8 cellular contexts compared by ENCODE assay signal in genomic region chr19:40819479-40820234, GRCh38. TPM values are rescaled to one million over a fixed set of nuclear protein-coding genes. Genes with fewer than 3 reads are reported as not detected.
DNase-seq lines count a peak whose midpoint lies in the region; ATAC-seq and TF ChIP-seq lines count a peak whose summit lies in the region.
"Not testable (repeated sequence)": the region's sequence is repeated elsewhere in the genome, so short reads cannot be mapped to it uniquely, and the experiment has no call there.

No MANE protein-coding gene starts in this region.

- CTCF ChIA-PET in HEK293 (lab: Yijun Ruan, JAX) (interaction anchor here (0.6 to 7.8 kb wide), 46 partner anchors 8 to 380 kb away, joined by 3 to 77 read pairs (median 4); partner anchors contain the start of genes EGLN2, MIA and RAB4B), WTC11 (lab: Charles Lee) (interaction anchor here (0.7 to 3.5 kb wide), 20 partner anchors 8 to 444 kb away, joined by 3 to 36 read pairs (median 4); partner anchors contain the start of genes COQ8B, HNRNPUL1 and ITPKC)

- TF ChIP-seq CTCF in HEK293 (tag by site-specific recombination; IDR thresholded peaks at IDR 0.05) (peak; percentile 67), WTC11 (IDR thresholded peaks at IDR 0.05) (peak; percentile 80), ascending aorta (IDR thresholded peaks at IDR 0.05) (peak; percentile 76 to 82 (median 79)), foreskin fibroblast (IDR thresholded peaks at IDR 0.05; ENCODE audit: low read depth, low read length) (peak; percentile 57)

- not testable (repeated sequence) for H3K4me3 ChIP-seq in BLaER1; HEK293 (ENCODE audit: low read depth, low read length); ascending aorta; foreskin fibroblast (ENCODE audit: low read depth in 1 of 2, low read length in 2 of 2)

- not testable (repeated sequence) for H3K4me3 Mint-ChIP-seq in WTC11
- peak overlapping the region in 6 of 8 donors; percentile 5 to 92 (median 84) for H3K4me3 Mint-ChIP-seq in naive B cell

- not testable (repeated sequence) for H3K9me3 ChIP-seq in BLaER1; HEK293 (ENCODE audit: control insufficient read depth, insufficient read depth, low read depth, low read length); ascending aorta

- peak; percentile 56 for DNase-seq in NCI-H82 (lab: John Stamatoyannopoulos, UW)
- not testable (repeated sequence) for DNase-seq in WTC11 (ENCODE audit: low spot score); ascending aorta (ENCODE audit: low spot score in 2 of 2)
- peak in 1 of 2 donors; percentile 63 for DNase-seq in foreskin fibroblast
- peak; percentile 62 for DNase-seq in naive B cell
- peak; percentile 39 to 81 (median 56) for DNase-seq in stimulated activated naive CD4-positive, alpha-beta T cell (lab: John Stamatoyannopoulos, UW)

- H3K9me3 Mint-ChIP-seq in WTC11, naive B cell: not testable (repeated sequence)

- peak overlapping the region; percentile 48 for H3K4me2 ChIP-seq in BLaER1

- H3K4me1 Mint-ChIP-seq in WTC11 (peaks cover 16% of the 10 kb centered on the region), naive B cell (peaks cover 33 to 55% (median 42%) of the 10 kb centered on the region in 3 donors)

- ATAC-seq in WTC11 (peak; percentile 29; the same call in 1 of the 2 replicates), naive B cell (ENCODE audit: low read depth in 2 of 2) (peak in 1 of 2 donors; percentile 22)

- H3K36me3 Mint-ChIP-seq in WTC11, naive B cell: not testable (repeated sequence)

- H3K4me1 ChIP-seq in BLaER1 (peaks cover 40% of the 10 kb centered on the region), HEK293 (ENCODE audit: control insufficient read depth, insufficient read depth, low read length) (peaks cover 20% of the 10 kb centered on the region), ascending aorta (peaks cover 0 to 21% of the 10 kb centered on the region in 2 donors)

- POLR2A ChIA-PET in HEK293 (lab: Yijun Ruan, JAX) = interaction anchor here (0.5 to 1.7 kb wide), 6 partner anchors 41 to 157 kb away, joined by 3 to 6 read pairs (median 4); partner anchors contain the start of genes ACTMAP and RAB4B
- POLR2A ChIA-PET in WTC11 (lab: Charles Lee) = not testable (repeated sequence)

- intact Hi-C loops in ascending aorta (cut with DNase I) = loop anchor here (1.0 to 10.0 kb wide), 4 partner anchors 41 to 535 kb away; partner anchors contain the start of genes ACTMAP, AKT2, RAB4B and SNRPA

- H3K36me3 ChIP-seq in BLaER1; HEK293 (ENCODE audit: control insufficient read depth in 2 of 2, insufficient read depth in 1 of 2, low read length in 2 of 2); ascending aorta: not testable (repeated sequence)

- not testable (repeated sequence) for H3K9ac ChIP-seq in BLaER1

- peaks cover 31% of the 10 kb centered on the region for H3K27me3 Mint-ChIP-seq in WTC11 (ENCODE audit: low read depth)
- H3K27me3 Mint-ChIP-seq in naive B cell = not testable (repeated sequence)

- H4K20me1 ChIP-seq in BLaER1 = not testable (repeated sequence)

- H3K27ac ChIP-seq in BLaER1; HEK293 (ENCODE audit: extremely low read depth, low read depth, low read length); ascending aorta: not testable (repeated sequence)

- H3K27ac Mint-ChIP-seq in WTC11 = peak overlapping the region; percentile 47; the same call in 1 of the 2 replicates
- H3K27ac Mint-ChIP-seq in naive B cell = peak overlapping the region in 3 of 6 donors; percentile 38 to 87 (median 74)

- H3K27me3 ChIP-seq in BLaER1, ascending aorta: not testable (repeated sequence)

TF ChIP-seq in HEK293, 187 proteins besides CTCF, POLR2A, EP300 and RAD21 (continues in another document):
- TF ChIP-seq SP7 (tag by site-specific recombination; IDR thresholded peaks at IDR 0.05) (peak; percentile 22; the same call in 1 of the 2 replicates), ZNF362 (tag by site-specific recombination; IDR thresholded peaks at IDR 0.05) (peak; percentile 16; the same call in 1 of the 2 replicates), ZSCAN30 (tag by site-specific recombination; IDR thresholded peaks at IDR 0.05) (0 out of 2 replicates have a peak, but pooled peaks have one; percentile 42), ZNF768 (tag by site-specific recombination; IDR thresholded peaks at IDR 0.05) (peak; percentile 80; the same call in 1 of the 2 replicates), REPIN1 (tag by site-specific recombination; IDR thresholded peaks at IDR 0.05; ENCODE audit: low read depth) (0 out of 2 replicates have a peak, but pooled peaks have one; percentile 20), KLF8 (tag by site-specific recombination; IDR thresholded peaks at IDR 0.05) (peak; percentile 0; the same call in 1 of the 2 replicates), ZNF654 (tag by site-specific recombination; IDR thresholded peaks at IDR 0.05; ENCODE audit: low read depth) (peak; percentile 54), ZNF580 (tag by site-specific recombination; IDR thresholded peaks at IDR 0.05) (peak; percentile 11; the same call in 1 of the 2 replicates)

TF ChIP-seq in WTC11, 78 proteins besides CTCF, POLR2A, EP300 and RAD21:
- 0 out of 2 replicates have a peak, but pooled peaks have one; percentile 11 for TF ChIP-seq GTF2I (CRISPR knock-in tag; conservative IDR thresholded peaks at IDR 0.05)

RNA-seq across cellular contexts. Expression of gene EGLN2, which starts 20.7 kb away (rescaled TPM):
- total RNA-seq in WTC11 (2021) = 97.7 to 106 TPM (median 102 TPM) in 3 replicates
- 149 TPM for total RNA-seq in ascending aorta
- 100 to 1,000 TPM in 4 of 6 donors, 10 to 100 TPM in 2; 66.8 to 184 (median 124) TPM for polyA plus RNA-seq in naive B cell (ENCODE audit: low read depth in 6 of 6)

RNA-seq across cellular contexts. Expression of gene CYP2A6, which starts 30.6 kb away (rescaled TPM):
- 0.25 to 0.80 TPM (median 0.28 TPM) in 3 replicates for total RNA-seq in WTC11 (2021)
- not detected for total RNA-seq in ascending aorta
- not detected for polyA plus RNA-seq in naive B cell (ENCODE audit: low read depth in 6 of 6)

RNA-seq across cellular contexts. Expression of gene RAB4B, which starts 41.6 kb away (rescaled TPM):
- total RNA-seq in WTC11 (2021) (29.7 to 34.1 TPM (median 30.5 TPM) in 3 replicates), ascending aorta (56.8 TPM)
- polyA plus RNA-seq in naive B cell (ENCODE audit: low read depth in 6 of 6) = 100 to 1,000 TPM; 111 to 167 (median 145) TPM

RNA-seq across cellular contexts. Expression of gene MIA, which starts 44.3 kb away (rescaled TPM):
- total RNA-seq in WTC11 (2021) (not detected in 3 replicates), ascending aorta (not detected)
- polyA plus RNA-seq in naive B cell (ENCODE audit: low read depth in 6 of 6) = not detected
